2 cellular contexts compared by ENCODE assay signal in the genomic region with DNA sequence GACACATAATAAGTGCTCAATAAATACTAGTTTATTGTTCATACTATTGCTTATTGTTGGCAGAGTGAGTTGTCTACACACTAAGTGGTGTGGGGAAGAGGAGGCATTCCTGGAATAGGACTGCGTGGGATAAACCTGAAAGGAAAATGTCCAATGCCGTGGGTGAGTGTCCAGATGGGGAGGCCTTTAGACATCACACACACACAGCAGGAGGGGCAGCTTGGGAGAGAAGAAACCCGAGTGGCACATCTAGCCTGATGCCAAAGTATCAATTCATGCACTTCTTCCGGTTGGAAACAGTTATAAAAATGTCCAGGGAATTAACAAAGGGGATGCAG.
TF ChIP-seq lines count a peak whose summit lies in the region.

No MANE protein-coding gene starts in this region.

TF ChIP-seq in IMR-90, 13 proteins besides CTCF, POLR2A, EP300 and RAD21:
- TF ChIP-seq NFE2L2 (IDR thresholded peaks at IDR 0.05; ENCODE audit: low read depth, low read length) (no peak), CHD1 (IDR thresholded peaks at IDR 0.05; ENCODE audit: low read depth, low read length) (0 out of 2 replicates have a peak, but pooled peaks have one; percentile 5)

TF ChIP-seq in H1, 55 proteins besides CTCF, POLR2A, EP300 and RAD21:
- no peak for TF ChIP-seq TAF1 (IDR thresholded peaks at IDR 0.05; ENCODE audit: low read depth, low read length)
- no peak for TF ChIP-seq EGR1 (IDR thresholded peaks at IDR 0.05; ENCODE audit: borderline replicate concordance, low read depth, low read length)
- no peak for TF ChIP-seq JUND (IDR thresholded peaks at IDR 0.05; ENCODE audit: low read length)
- no peak for TF ChIP-seq KDM5A (IDR thresholded peaks at IDR 0.05; ENCODE audit: low read length)
- no peak for TF ChIP-seq KDM4A (IDR thresholded peaks at IDR 0.05; ENCODE audit: low read depth, low read length, severe bottlenecking)
- TF ChIP-seq ATF3 (IDR thresholded peaks at IDR 0.05; ENCODE audit: insufficient read depth, low read depth, low read length) = no peak
- TF ChIP-seq MAFK (IDR thresholded peaks at IDR 0.05; ENCODE audit: low read depth, low read length) = no peak
- no peak for TF ChIP-seq POLR2AphosphoS5 (IDR thresholded peaks at IDR 0.05; ENCODE audit: low read depth, low read length)
- TF ChIP-seq, protein P1, sequence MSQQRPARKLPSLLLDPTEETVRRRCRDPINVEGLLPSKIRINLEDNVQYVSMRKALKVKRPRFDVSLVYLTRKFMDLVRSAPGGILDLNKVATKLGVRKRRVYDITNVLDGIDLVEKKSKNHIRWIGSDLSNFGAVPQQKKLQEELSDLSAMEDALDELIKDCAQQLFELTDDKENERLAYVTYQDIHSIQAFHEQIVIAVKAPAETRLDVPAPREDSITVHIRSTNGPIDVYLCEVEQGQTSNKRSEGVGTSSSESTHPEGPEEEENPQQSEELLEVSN (IDR thresholded peaks at IDR 0.05) = no peak
- TF ChIP-seq ATF2 (IDR thresholded peaks at IDR 0.05; ENCODE audit: low read length) = no peak
- TF ChIP-seq SRF (IDR thresholded peaks at IDR 0.05; ENCODE audit: low read depth, low read length) = no peak
- TF ChIP-seq TCF12 (IDR thresholded peaks at IDR 0.05; ENCODE audit: low read depth, low read length) = no peak
- TF ChIP-seq CTBP2 (IDR thresholded peaks at IDR 0.05; ENCODE audit: borderline replicate concordance, insufficient read depth, insufficient read length, low read length) = no peak
